26 cellular contexts compared by ENCODE assay signal in genomic region chr3:156704370-156705036, GRCh38. TPM values are rescaled to one million over a fixed set of nuclear protein-coding genes. Genes with fewer than 3 reads are reported as not detected.
DNase-seq lines count a peak whose midpoint lies in the region; TF ChIP-seq lines count a peak whose summit lies in the region.
"Had no signal": no experiment of that assay in that cellular context is flagged by ENCODE, and none has a peak within 500 bp of the region (broad histone marks: within the 10 kb centered on the region; RNA-seq: fewer than 3 reads in every experiment).

No MANE protein-coding gene starts in this region.

- no peak for DNase-seq in Calu3
- DNase-seq in colonic mucosa, result no peak
- DNase-seq in activated CD4-positive, alpha-beta memory T cell treated with anti-CD3 and anti-CD28 coated beads for 36 hours, result no peak
- DNase-seq in PC-9, result no peak
- no peak for DNase-seq in HCEC 1CT
- DNase-seq in T-helper 2 cell, result no peak
- DNase-seq: activated CD4-positive, alpha-beta T cell treated with anti-CD3 and anti-CD28 coated beads for 36 hours; activated CD8-positive, alpha-beta memory T cell treated with anti-CD3 and anti-CD28 coated beads, Interleukin-2, amount 50 U/mL, for 4 hours; activated gamma-delta T cell treated with Interleukin-2 at 50 U/mL for 16 hours; CD8-positive, alpha-beta T cell; DMS153; hypothalamus; islet precursor cell; Karpas-422; lower lobe of right lung; NCI-H2029; NCI-H82; nucleus accumbens; retina; SHP77; stimulated activated CD4-positive, alpha-beta T cell treated with anti-CD3 and anti-CD28 coated beads, Interleukin-4, amount 100 ng/mL, for 24 hours; stimulated activated naive CD8-positive, alpha-beta T cell treated with anti-CD3 and anti-CD28 coated beads, Interleukin-15, amount 100 ng/mL, for 72 hours had no signal

- H3K27ac ChIP-seq in OCI-LY3 (ENCODE audit: low read length) (peak overlapping the region; percentile 88), colonic mucosa (peak overlapping the region; percentile 9), PC-9 (no peak overlapping the region)
- H3K27ac ChIP-seq: esophagus muscularis mucosa, lower lobe of right lung had no signal

- H3K4me1 Mint-ChIP-seq in Calu3 (ENCODE audit: low read depth, unreplicated experiment) (peaks cover 11% of the 10 kb centered on the region), nephron (peaks cover 26% of the 10 kb centered on the region)
- peaks cover 3% of the 10 kb centered on the region for H3K4me1 Mint-ChIP-seq in activated CD4-positive, alpha-beta memory T cell treated with anti-CD3 and anti-CD28 coated beads for 36 hours (ENCODE audit: low read depth)
- H3K4me1 Mint-ChIP-seq: activated CD4-positive, alpha-beta T cell treated with anti-CD3 and anti-CD28 coated beads for 36 hours; stimulated activated naive CD8-positive, alpha-beta T cell treated with anti-CD3 and anti-CD28 coated beads, Interleukin-15, amount 100 ng/mL, for 72 hours had no signal

- intact Hi-C loops in Calu3 (cut with micrococcal nuclease; ENCODE audit: unreplicated experiment), result no loop called here
- intact Hi-C loops in colonic mucosa (cut with DNase I), result no loop called here
- intact Hi-C loops in activated CD4-positive, alpha-beta memory T cell treated with anti-CD3 and anti-CD28 coated beads for 36 hours (cut with micrococcal nuclease), result no loop called here
- intact Hi-C loops in PC-9 (cut with micrococcal nuclease; ENCODE audit: unreplicated experiment), result no loop called here

- H2AFZ ChIP-seq in OCI-LY3 (ENCODE audit: low read depth, low read length) (no peak overlapping the region), PC-9 (no peak overlapping the region)

- POLR2A ChIA-PET in activated CD4-positive, alpha-beta memory T cell treated with anti-CD3 and anti-CD28 coated beads for 36 hours (lab: Charles Lee), result no interaction called here
- POLR2A ChIA-PET in PC-9 (lab: Charles Lee; ENCODE audit: unreplicated experiment), result interaction anchor here (0.9 kb wide), 1 partner anchor 826 kb away, joined by 6 read pairs; no protein-coding TSS in a partner anchor

- H3K4me2 ChIP-seq in OCI-LY3 (ENCODE audit: low read length) (no peak overlapping the region), PC-9 (no peak overlapping the region)

- H3K27me3 ChIP-seq in OCI-LY3 (ENCODE audit: low read depth, low read length), result no peaks in the 10 kb centered on the region
- no peaks in the 10 kb centered on the region for H3K27me3 ChIP-seq in colonic mucosa
- H3K27me3 ChIP-seq in PC-9 (ENCODE audit: insufficient read depth, low read depth), result no peaks in the 10 kb centered on the region
- H3K27me3 ChIP-seq: esophagus muscularis mucosa, tibial nerve had no signal

- no peak overlapping the region for H3K4me3 Mint-ChIP-seq in Calu3 (ENCODE audit: low read depth, unreplicated experiment)
- H3K4me3 Mint-ChIP-seq in nephron, result peak overlapping the region in 1 of 3 experiments; percentile 7
- no peak overlapping the region for H3K4me3 Mint-ChIP-seq in activated CD4-positive, alpha-beta memory T cell treated with anti-CD3 and anti-CD28 coated beads for 36 hours
- H3K4me3 Mint-ChIP-seq: activated CD4-positive, alpha-beta T cell treated with anti-CD3 and anti-CD28 coated beads for 36 hours; CD8-positive, alpha-beta T cell; stimulated activated naive CD8-positive, alpha-beta T cell treated with anti-CD3 and anti-CD28 coated beads, Interleukin-15, amount 100 ng/mL, for 72 hours had no signal

- H3K9me2 ChIP-seq in PC-9 (ENCODE audit: insufficient read depth), result no peaks in the 10 kb centered on the region

- H3K79me2 ChIP-seq in OCI-LY3 (ENCODE audit: low read length) (peaks cover 15% of the 10 kb centered on the region), PC-9 (ENCODE audit: low read depth) (peaks cover 20% of the 10 kb centered on the region)

- H3K27ac Mint-ChIP-seq in Calu3 (ENCODE audit: unreplicated experiment), result peak overlapping the region; percentile 5
- H3K27ac Mint-ChIP-seq in nephron, result peak overlapping the region; percentile 78 to 93 (median 85)
- no peak overlapping the region for H3K27ac Mint-ChIP-seq in activated CD4-positive, alpha-beta memory T cell treated with anti-CD3 and anti-CD28 coated beads for 36 hours
- H3K27ac Mint-ChIP-seq: activated CD4-positive, alpha-beta T cell treated with anti-CD3 and anti-CD28 coated beads for 36 hours; CD8-positive, alpha-beta T cell had no signal

- H3K9me3 Mint-ChIP-seq in Calu3 (ENCODE audit: low read depth, unreplicated experiment) (no peaks in the 10 kb centered on the region), nephron (no peaks in the 10 kb centered on the region)
- H3K9me3 Mint-ChIP-seq in activated CD4-positive, alpha-beta memory T cell treated with anti-CD3 and anti-CD28 coated beads for 36 hours, result no peaks in the 10 kb centered on the region
- H3K9me3 Mint-ChIP-seq: CD8-positive, alpha-beta T cell; stimulated activated naive CD8-positive, alpha-beta T cell treated with anti-CD3 and anti-CD28 coated beads, Interleukin-15, amount 100 ng/mL, for 72 hours had no signal

- BruUV-seq in Calu3 (replicated peaks; lab: Mats Ljungman, UMichigan) (no TSS peak), PC-9 (replicated peaks; lab: Mats Ljungman, UMichigan) (no TSS peak)

- peaks cover 32% of the 10 kb centered on the region for H3K4me1 ChIP-seq in OCI-LY3 (ENCODE audit: low read length)
- peaks cover 6% of the 10 kb centered on the region for H3K4me1 ChIP-seq in colonic mucosa
- no peaks in the 10 kb centered on the region for H3K4me1 ChIP-seq in PC-9 (replicated peaks; ENCODE audit: insufficient read depth)
- H3K4me1 ChIP-seq: esophagus muscularis mucosa had no signal

- peaks cover 48% of the 10 kb centered on the region for H3K36me3 ChIP-seq in OCI-LY3 (replicated peaks; ENCODE audit: low read depth, low read length)
- H3K36me3 ChIP-seq in colonic mucosa, result no peaks in the 10 kb centered on the region
- peaks cover 73% of the 10 kb centered on the region for H3K36me3 ChIP-seq in PC-9 (ENCODE audit: low read depth)

- H3K4me3 ChIP-seq in OCI-LY3 (ENCODE audit: low read length) (no peak overlapping the region), colonic mucosa (no peak overlapping the region), PC-9 (no peak overlapping the region)
- H3K4me3 ChIP-seq: esophagus muscularis mucosa, lower lobe of right lung, tibial nerve had no signal

- TF ChIP-seq CTCF in Calu3 (IDR thresholded peaks at IDR 0.05; ENCODE audit: unreplicated experiment), result no peak
- TF ChIP-seq CTCF in OCI-LY3 (IDR thresholded peaks at IDR 0.05; ENCODE audit: low read depth, low read length), result no peak
- no peak for TF ChIP-seq CTCF in colonic mucosa (IDR thresholded peaks at IDR 0.05)
- TF ChIP-seq CTCF in nephron (IDR thresholded peaks at IDR 0.05; ENCODE audit: unreplicated experiment in 3 of 3), result no peak
- no peak for TF ChIP-seq CTCF in PC-9 (conservative IDR thresholded peaks at IDR 0.05)

- CTCF ChIA-PET in Calu3 (lab: Charles Lee), result no interaction called here
- CTCF ChIA-PET in activated CD4-positive, alpha-beta memory T cell treated with anti-CD3 and anti-CD28 coated beads for 36 hours (lab: Charles Lee), result no interaction called here
- CTCF ChIA-PET in PC-9 (lab: Charles Lee), result no interaction called here

- peaks cover 50% of the 10 kb centered on the region for H3F3A ChIP-seq in PC-9 (ENCODE audit: insufficient read depth, low read depth)

- H3K27me3 Mint-ChIP-seq in Calu3 (ENCODE audit: unreplicated experiment), result no peaks in the 10 kb centered on the region
- no peaks in the 10 kb centered on the region for H3K27me3 Mint-ChIP-seq in nephron (ENCODE audit: low read depth)
- no peaks in the 10 kb centered on the region for H3K27me3 Mint-ChIP-seq in activated CD4-positive, alpha-beta memory T cell treated with anti-CD3 and anti-CD28 coated beads for 36 hours
- H3K27me3 Mint-ChIP-seq: activated CD4-positive, alpha-beta T cell treated with anti-CD3 and anti-CD28 coated beads for 36 hours; stimulated activated naive CD8-positive, alpha-beta T cell treated with anti-CD3 and anti-CD28 coated beads, Interleukin-15, amount 100 ng/mL, for 72 hours had no signal

- H3K36me3 Mint-ChIP-seq in Calu3 (ENCODE audit: insufficient read depth, unreplicated experiment) (peaks cover 88% of the 10 kb centered on the region), nephron (ENCODE audit: low read depth) (peaks cover 45% of the 10 kb centered on the region)
- H3K36me3 Mint-ChIP-seq in activated CD4-positive, alpha-beta memory T cell treated with anti-CD3 and anti-CD28 coated beads for 36 hours, result peaks cover 26% of the 10 kb centered on the region

- H3K9me3 ChIP-seq in OCI-LY3 (ENCODE audit: insufficient read depth, low read length) (no peaks in the 10 kb centered on the region), colonic mucosa (no peaks in the 10 kb centered on the region), PC-9 (ENCODE audit: insufficient read depth, low read depth) (no peaks in the 10 kb centered on the region)
- H3K9me3 ChIP-seq: esophagus muscularis mucosa, lower lobe of right lung, tibial nerve had no signal

- H3K9ac ChIP-seq in OCI-LY3 (ENCODE audit: low read length), result no peak overlapping the region
- H3K9ac ChIP-seq in colonic mucosa (ENCODE audit: low read depth in 2 of 2, low read length in 2 of 2), result no peak overlapping the region

- H4K20me1 ChIP-seq in OCI-LY3 (ENCODE audit: insufficient read depth, low read length) (peaks cover 11% of the 10 kb centered on the region), PC-9 (ENCODE audit: insufficient read depth) (peaks cover 12% of the 10 kb centered on the region; the same call in 1 of the 2 replicates)

RNA-seq across cellular contexts. Expression of gene TIPARP, which starts 30.1 kb away (rescaled TPM):
- total RNA-seq in Calu3 (2022), result 84.9 and 91.4 TPM in 2 replicates
- total RNA-seq in colonic mucosa, result 10 to 100 TPM; 15.2 to 30.2 TPM
- total RNA-seq in activated CD4-positive, alpha-beta memory T cell treated with anti-CD3 and anti-CD28 coated beads for 36 hours, result 10 to 100 TPM; 15.7 to 17.7 TPM
- total RNA-seq in PC-9 (2021), result 30.3 and 35.0 TPM in 2 replicates
